ENCODE assay signal across 8 cellular contexts in genomic region chr12:122499991-122500684, GRCh38. TPM values are rescaled to one million over a fixed set of nuclear protein-coding genes. Genes with fewer than 3 reads are reported as not detected.
A peak's percentile ranks its signal among the peaks of the same experiment; 100 is the strongest.
DNase-seq lines count a peak whose midpoint lies in the region; ATAC-seq and TF ChIP-seq lines count a peak whose summit lies in the region.

No MANE protein-coding gene starts in this region.

- TF ChIP-seq CTCF in HFF-Myc (IDR thresholded peaks at IDR 0.05; ENCODE audit: low read depth, low read length, missing control alignments) (no peak), NB4 (IDR thresholded peaks at IDR 0.05; ENCODE audit: low read depth, low read length) (no peak), gastrocnemius medialis (IDR thresholded peaks at IDR 0.05 in 4 of 5, conservative IDR thresholded peaks at IDR 0.05 in 1 of 5) (no peak)

- H3K36me3 ChIP-seq in iPS DF 6.9 (ENCODE audit: control insufficient read depth, insufficient read depth, low read length): no peaks in the 10 kb centered on the region; the same call in 1 of the 2 replicates
- H3K36me3 ChIP-seq in gastrocnemius medialis: peaks cover 0 to 32% of the 10 kb centered on the region in 2 donors

- no peaks in the 10 kb centered on the region for H3K4me1 ChIP-seq in iPS DF 6.9 (ENCODE audit: control insufficient read depth, insufficient read depth, low read length)
- H3K4me1 ChIP-seq in gastrocnemius medialis: peaks cover 25 to 28% of the 10 kb centered on the region in 2 donors

- TF ChIP-seq POLR2A in NB4 (IDR thresholded peaks at IDR 0.05; ENCODE audit: extremely low read depth, insufficient read length) (peak; percentile 15), gastrocnemius medialis (IDR thresholded peaks at IDR 0.05) (peak in 1 of 2 donors; percentile 84)

- no CpG with 5 or more reads among the region's 47 CpGs for WGBS in iPS DF 6.9 (ENCODE audit: insufficient coverage, insufficient read length)

- DNase-seq in GM03348 (ENCODE audit: low spot score) (peak; percentile 71), HFF-Myc (ENCODE audit: extremely low read depth, low read depth) (no peak), NB4 (ENCODE audit: low read depth) (peak; percentile 85), SW480 (ENCODE audit: low spot score) (peak; percentile 69), astrocyte of the hippocampus (ENCODE audit: low read depth, low spot score) (peak; percentile 75), iPS DF 6.9 (ENCODE audit: low read depth, low spot score) (no peak), gastrocnemius medialis (peak; percentile 75 to 90), middle frontal gyrus (ENCODE audit: extremely low spot score, low spot score) (no peak)

- H3K27me3 ChIP-seq in iPS DF 6.9 (ENCODE audit: control insufficient read depth, insufficient read depth, low read length): no peaks in the 10 kb centered on the region
- H3K27me3 ChIP-seq in gastrocnemius medialis: no peaks in the 10 kb centered on the region

- H3K9me3 ChIP-seq in iPS DF 6.9 (ENCODE audit: control insufficient read depth, insufficient read depth, low read length) (no peaks in the 10 kb centered on the region), gastrocnemius medialis (no peaks in the 10 kb centered on the region)

- H3K27ac ChIP-seq in iPS DF 6.9 (ENCODE audit: low read length) (no peak overlapping the region), gastrocnemius medialis (peak overlapping the region; percentile 98 to 99 (median 98))

- intact Hi-C loops in gastrocnemius medialis (cut with DNase I; ENCODE audit: low total_unique reads): loop anchor here (1.0 to 2.0 kb wide), 3 partner anchors 26 to 275 kb away; partner anchors contain the start of genes DENR and RSRC2

- in situ Hi-C loops in gastrocnemius medialis (cut with MboI; ENCODE audit: low sequenced_read_pairs in 4 of 4): loop anchor here in 3 of 4 donors (25.0 kb wide), 3 partner anchors 262 to 1137 kb away; partner anchors contain the start of genes CCDC62 (in 1 of the 3), DENR (in 1 of the 3), EIF2B1 (in 1 of the 3) and GTF2H3 (in 1 of the 3)

- ATAC-seq in gastrocnemius medialis: peak; percentile 88

- H3K4me3 ChIP-seq in HFF-Myc (replicated peaks; ENCODE audit: low read depth, low read length) (peak overlapping the region; percentile 72), NB4 (ENCODE audit: low read depth, low read length) (peak overlapping the region; percentile 95), iPS DF 6.9 (ENCODE audit: low read length) (peak overlapping the region; percentile 95), gastrocnemius medialis (peak overlapping the region; percentile 77 to 83 (median 79))

RNA-seq across cellular contexts. Expression of gene ZCCHC8, which starts 0.6 kb away (rescaled TPM):
- 10 to 100 TPM; 12.1 to 23.3 (median 20.5) TPM for total RNA-seq in gastrocnemius medialis

RNA-seq across cellular contexts. Expression of gene RSRC2, which starts 26.6 kb away (rescaled TPM):
- total RNA-seq in gastrocnemius medialis: 10 to 100 TPM; 43.5 to 58.8 (median 44.9) TPM

RNA-seq across cellular contexts. Expression of gene KNTC1, which starts 26.9 kb away (rescaled TPM):
- total RNA-seq in gastrocnemius medialis: 1 to 10 TPM; 1.3 to 5.3 (median 2.2) TPM

Comparison
In these comparisons a context has a peak if more than half of its experiments do, and no peak if none do; other contexts are left out.
1. DNase-seq: peak in GM03348 (single experiment), NB4 (single experiment), SW480 (single experiment), astrocyte of the hippocampus (single experiment) and gastrocnemius medialis (2 of 2); none in HFF-Myc (single experiment), iPS DF 6.9 (single experiment) and middle frontal gyrus (single experiment).
2. Peak in every context shown above with its lines, with median percentiles within 50 percentile points of each other: H3K4me3 ChIP-seq.